Comparison of ENCODE assay signal across 12 cellular contexts in the genomic region with DNA sequence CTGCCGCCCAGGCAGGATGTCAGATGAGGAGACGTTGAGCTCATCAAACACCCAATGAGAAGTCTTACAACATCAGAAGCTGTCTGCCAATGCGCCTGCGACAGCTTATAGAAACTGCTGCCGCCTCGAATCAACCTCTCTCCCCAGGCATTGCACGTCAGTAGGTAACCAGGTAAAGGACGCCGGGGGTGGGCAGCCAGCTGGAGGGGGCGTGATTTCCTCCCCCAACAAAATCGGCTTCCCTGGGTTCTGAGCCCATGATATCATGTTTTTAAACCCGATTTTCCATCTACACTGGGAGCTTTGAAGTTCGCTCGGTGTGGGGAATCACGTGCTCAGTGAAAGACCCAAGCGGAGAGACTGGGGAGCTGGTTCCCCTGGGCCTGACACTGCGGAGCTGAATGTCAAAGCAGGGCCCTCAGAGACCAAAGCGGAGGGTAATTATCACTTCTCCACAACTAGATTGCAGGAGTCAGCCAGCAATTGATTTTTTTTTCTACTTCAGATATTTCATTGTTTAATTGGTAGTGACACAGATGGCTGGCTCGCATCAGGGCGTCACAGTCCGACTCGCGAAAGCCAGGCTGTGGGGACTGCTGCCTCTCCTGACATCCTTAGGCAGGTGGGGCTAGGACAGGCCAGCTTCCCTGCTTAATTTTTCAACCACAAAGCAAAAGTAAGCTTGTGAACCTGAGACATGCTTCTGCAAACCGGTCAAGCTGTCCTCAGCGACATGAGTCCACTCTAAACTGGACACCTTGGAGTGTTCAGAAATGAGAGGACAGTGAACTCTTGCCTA. TPM values are rescaled to one million over a fixed set of nuclear protein-coding genes. Genes with fewer than 3 reads are reported as not detected.
DNase-seq lines count a peak whose midpoint lies in the region; FAIRE-seq and TF ChIP-seq lines count a peak whose summit lies in the region.
"Had no signal": no experiment of that assay in that cellular context is flagged by ENCODE, and none has a peak within 500 bp of the region (broad histone marks: within the 10 kb centered on the region; RNA-seq: fewer than 3 reads in every experiment).

No MANE protein-coding gene starts in this region.

- no peak for FAIRE-seq in small intestine (lab: Jason Lieb, UNC)
- FAIRE-seq: A549 had no signal

- WGBS in prostate gland, result 61% methylated on average over 25 of the region's 25 CpGs
- WGBS in small intestine, 3 donors, result 55 to 72% (median 62%) methylated on average over 25 of the region's 25 CpGs

- H3K36me3 ChIP-seq in prostate gland, result no peaks in the 10 kb centered on the region
- no peaks in the 10 kb centered on the region for H3K36me3 ChIP-seq in small intestine (ENCODE audit: control insufficient read depth in 2 of 2, insufficient read depth in 2 of 2, low read length in 2 of 2)

- no peak for TF ChIP-seq POLR2A in prostate gland (IDR thresholded peaks at IDR 0.05)

- DNase-seq in NCI-H1436 (lab: John Stamatoyannopoulos, UW) (peak; percentile 51), NCI-H1436 treated with DMSO at 0.1 percent for 48 hours (lab: John Stamatoyannopoulos, UW) (no peak), SHP77 treated with DMSO at 0.1 percent for 48 hours (lab: John Stamatoyannopoulos, UW) (peak; percentile 71), prostate gland (ENCODE audit: low spot score) (no peak), dorsolateral prefrontal cortex (no peak), small intestine (no peak)
- DNase-seq in central memory CD4-positive, alpha-beta T cell, result peak; percentile 33
- peak; percentile 10 to 21 for DNase-seq in stimulated activated CD4-positive, alpha-beta T cell treated with anti-CD3 and anti-CD28 coated beads, Interleukin-1b, Interleukin-23, amount 100 ng/mL, for 4 hours (ENCODE audit: low read depth in 2 of 2)
- DNase-seq: T-helper 9 cell, trophoblast cell had no signal

- intact Hi-C loops in prostate gland (cut with DNase I), result no loop called here
- intact Hi-C loops in dorsolateral prefrontal cortex (cut with DNase I), result no loop called here

- H3K4me3 ChIP-seq in prostate gland (no peak overlapping the region), dorsolateral prefrontal cortex (peak overlapping the region in 10 of 59 donors; percentile 0 to 47 (median 22)), small intestine (ENCODE audit: low read depth in 1 of 2, low read length in 2 of 2) (no peak overlapping the region)
- H3K4me3 ChIP-seq: A549 had no signal

- H3K27ac ChIP-seq in prostate gland, result peak overlapping the region in 1 of 2 donors; percentile 30
- no peak overlapping the region for H3K27ac ChIP-seq in dorsolateral prefrontal cortex
- no peak overlapping the region for H3K27ac ChIP-seq in small intestine (ENCODE audit: low read depth in 1 of 2, low read length in 1 of 2)
- H3K27ac ChIP-seq: A549 had no signal

- H3K27me3 ChIP-seq in prostate gland (replicated peaks; ENCODE audit: insufficient read depth) (no peaks in the 10 kb centered on the region), dorsolateral prefrontal cortex (peaks cover 0 to 28% (median 7%) of the 10 kb centered on the region in 45 donors), small intestine (ENCODE audit: control insufficient read depth in 2 of 2, insufficient read depth in 2 of 2, low read length in 2 of 2) (peaks cover 0 to 2% of the 10 kb centered on the region in 2 donors)

- TF ChIP-seq CTCF in prostate gland (IDR thresholded peaks at IDR 0.05) (no peak), dorsolateral prefrontal cortex (IDR thresholded peaks at IDR 0.05 in 54 of 56, conservative IDR thresholded peaks at IDR 0.05 in 2 of 56; ENCODE audit: low read depth in 1 of 56, partially characterized antibody in 56 of 56) (no peak)

- H3K4me1 ChIP-seq in prostate gland (replicated peaks) (peaks cover 12% of the 10 kb centered on the region), small intestine (ENCODE audit: control insufficient read depth in 2 of 2, insufficient read depth in 1 of 2, low read depth in 1 of 2, low read length in 1 of 2) (peaks cover 0 to 8% of the 10 kb centered on the region in 2 donors)
- H3K4me1 ChIP-seq: A549 had no signal

- H3K9me3 ChIP-seq in prostate gland, result no peaks in the 10 kb centered on the region
- no peaks in the 10 kb centered on the region for H3K9me3 ChIP-seq in small intestine (ENCODE audit: control insufficient read depth, low read depth)
- H3K9me3 ChIP-seq: A549 had no signal

RNA-seq across cellular contexts. Expression of a gene that starts 15.4 kb away (rescaled TPM):
- total RNA-seq in prostate gland, result 10 to 100 TPM; 26.2 to 28.6 TPM
- total RNA-seq in dorsolateral prefrontal cortex, result under 1 TPM in 114 of 120 experiments, not detected in 6; 0.03 to 0.91 (median 0.11) TPM
- 10 to 100 TPM in 2 of 3 donors, 1 to 10 TPM in 1; 8.5 to 17.4 (median 10.5) TPM for polyA plus RNA-seq in small intestine
- polyA plus RNA-seq: A549 had no signal

RNA-seq across cellular contexts. Expression of a gene that starts 50.0 kb away (rescaled TPM):
- total RNA-seq in prostate gland (not detected), dorsolateral prefrontal cortex (under 1 TPM in 1 of 120 experiments, not detected in 119; 0.35 TPM)
- polyA plus RNA-seq in small intestine, result under 1 TPM in 2 of 3 donors, not detected in 1; 0.04 to 0.54 TPM
- polyA plus RNA-seq: A549, aorta had no signal

Comparison
In these comparisons a context has a peak if more than half of its experiments do, and no peak if none do; other contexts are left out.
1. DNase-seq: peak in NCI-H1436 (single experiment), SHP77 treated with DMSO at 0.1 percent for 48 hours (single experiment), central memory CD4-positive, alpha-beta T cell (single experiment) and stimulated activated CD4-positive, alpha-beta T cell treated with anti-CD3 and anti-CD28 coated beads, Interleukin-1b, Interleukin-23, amount 100 ng/mL, for 4 hours (2 of 2); none in NCI-H1436 treated with DMSO at 0.1 percent for 48 hours (single experiment), prostate gland (single experiment), dorsolateral prefrontal cortex (0 of 10) and small intestine (single experiment).
2. RNA of a gene that starts 15.4 kb away (total RNA-seq): 26.2 to 28.6 TPM in prostate gland; 0.03 to 0.91 TPM in dorsolateral prefrontal cortex; every median in the first group is over 10 times any median in the second.